ENCODE assay signal across 20 cellular contexts in genomic region chr11:124712392-124712791, GRCh38. TPM values are rescaled to one million over a fixed set of nuclear protein-coding genes. Genes with fewer than 3 reads are reported as not detected.
DNase-seq lines count a peak whose midpoint lies in the region; ATAC-seq and TF ChIP-seq lines count a peak whose summit lies in the region.
"Had no signal": no experiment of that assay in that cellular context is flagged by ENCODE, and none has a peak within 500 bp of the region (broad histone marks: within the 10 kb centered on the region; RNA-seq: fewer than 3 reads in every experiment).

No MANE protein-coding gene starts in this region.

- H3K4me3 ChIP-seq in PC-3 (ENCODE audit: low read length) (no peak overlapping the region), spleen (no peak overlapping the region)
- H3K4me3 ChIP-seq: BLaER1, GM23338 had no signal

- H3K27ac ChIP-seq in PC-3 (ENCODE audit: low read length) (no peak overlapping the region), spleen (no peak overlapping the region)
- H3K27ac ChIP-seq: BLaER1 had no signal

- no peak for TF ChIP-seq CTCF in PC-3 (conservative IDR thresholded peaks at IDR 0.05; ENCODE audit: low read depth, low read length)
- TF ChIP-seq CTCF in spleen (IDR thresholded peaks at IDR 0.05 in 8 of 11, conservative IDR thresholded peaks at IDR 0.05 in 3 of 11): no peak

- H3K27me3 ChIP-seq in PC-3 (ENCODE audit: low read length) (no peaks in the 10 kb centered on the region), spleen (replicated peaks in 1 of 7) (peaks cover 0 to 22% (median under 1%) of the 10 kb centered on the region in 7 donors)

- no peak overlapping the region for H2AFZ ChIP-seq in PC-3 (ENCODE audit: low read length)
- H2AFZ ChIP-seq: GM23338 had no signal

- POLR2A ChIA-PET in PC-3 (lab: Charles Lee; ENCODE audit: unreplicated experiment): no interaction called here

- H3K9me2 ChIP-seq in PC-3 (replicated peaks; ENCODE audit: low read length): 0 out of 2 replicates have a peak, but pooled peaks cover 4% of the 10 kb centered on the region

- H3K9me3 ChIP-seq in PC-3 (ENCODE audit: low read length) (no peaks in the 10 kb centered on the region), spleen (peaks cover 0 to 17% (median 13%) of the 10 kb centered on the region in 8 donors)

- WGBS in spleen, 5 donors: 84 to 91% (median 88%) methylated on average over 3 of the region's 3 CpGs

- ATAC-seq in PC-3: peak; percentile 65
- ATAC-seq in left colon: peak; percentile 99
- ATAC-seq: GM23338 had no signal

- H3K36me3 ChIP-seq in PC-3 (ENCODE audit: low read depth, low read length) (no peaks in the 10 kb centered on the region), spleen (no peaks in the 10 kb centered on the region)
- H3K36me3 ChIP-seq: BLaER1 had no signal

- intact Hi-C loops in PC-3 (cut with micrococcal nuclease): no loop called here
- intact Hi-C loops in left colon (cut with DNase I, micrococcal nuclease): no loop called here
- intact Hi-C loops in spleen (cut with DNase I; ENCODE audit: low total_unique reads): no loop called here

- no peak overlapping the region for H3K9ac ChIP-seq in PC-3 (ENCODE audit: low read length)
- H3K9ac ChIP-seq: BLaER1 had no signal

- H3F3A ChIP-seq in PC-3 (ENCODE audit: low read length, unreplicated experiment): no peaks in the 10 kb centered on the region

- H4K20me1 ChIP-seq in PC-3 (ENCODE audit: low read length): no peaks in the 10 kb centered on the region
- H4K20me1 ChIP-seq: BLaER1 had no signal

- DNase-seq in NCI-H748 (lab: John Stamatoyannopoulos, UW; ENCODE audit: unreplicated experiment) (peak; percentile 27), NCI-H748 treated with DMSO at 0.1 percent for 48 hours (lab: John Stamatoyannopoulos, UW) (no peak), PC-3 (peak; percentile 8), left colon (no peak), spleen (no peak), NCI-H1092 (lab: John Stamatoyannopoulos, UW) (no peak)
- no peak for DNase-seq in activated CD8-positive, alpha-beta memory T cell treated with anti-CD3 and anti-CD28 coated beads, Interleukin-2, amount 50 U/mL, for 4 hours
- DNase-seq: 8988T; CD4-positive, alpha-beta memory T cell; DMS153; DMS79; GDM1; HCEC 1CT; HFFc6 had no signal

- CTCF ChIA-PET in PC-3 (lab: Charles Lee): no interaction called here

- TF ChIP-seq POLR2A in spleen (IDR thresholded peaks at IDR 0.05): no peak

- BruUV-seq in PC-3 (replicated peaks; lab: Mats Ljungman, UMichigan): no TSS peak

- H3K4me2 ChIP-seq in PC-3 (ENCODE audit: low read length): no peak overlapping the region
- H3K4me2 ChIP-seq: BLaER1, GM23338 had no signal

- H3K79me2 ChIP-seq in PC-3 (ENCODE audit: low read length): no peaks in the 10 kb centered on the region

- H3K4me1 ChIP-seq in PC-3 (ENCODE audit: insufficient read depth, low read length) (peaks cover 1% of the 10 kb centered on the region), spleen (peaks cover 0 to 7% (median 2%) of the 10 kb centered on the region in 6 donors)

RNA-seq across cellular contexts. Expression of gene NRGN, which starts 27.4 kb away (rescaled TPM):
- 15.5 and 20.3 TPM in 2 replicates for total RNA-seq in PC-3 (2014; rRNA removed)
- total RNA-seq in left colon: 1 to 10 TPM; 1.8 to 2.5 TPM
- total RNA-seq in spleen: 10 to 100 TPM; 29.0 to 61.2 (median 46.5) TPM
- polyA plus RNA-seq in spleen: 10 to 100 TPM; 12.7 to 24.2 (median 15.9) TPM
- polyA plus RNA-seq: CD4-positive, alpha-beta memory T cell had no signal

RNA-seq across cellular contexts. Expression of gene SPA17, which starts 38.7 kb away (rescaled TPM):
- total RNA-seq in PC-3 (2014; rRNA removed) (14.0 and 16.5 TPM in 2 replicates), left colon (1 to 10 TPM; 7.4 to 8.7 TPM), spleen (1 to 10 TPM in 5 of 7 donors, under 1 TPM in 2; 0.34 to 2.6 (median 1.6) TPM)
- 1 to 10 TPM; 2.6 to 4.8 (median 3.6) TPM for polyA plus RNA-seq in spleen

RNA-seq across cellular contexts. Expression of gene SIAE, which starts 38.9 kb away (rescaled TPM):
- total RNA-seq in PC-3 (2014; rRNA removed) (12.8 and 17.6 TPM in 2 replicates), left colon (100 to 1,000 TPM; 207 to 293 TPM), spleen (10 to 100 TPM in 6 of 7 donors, 1 to 10 TPM in 1; 8.9 to 15.3 (median 14.0) TPM)
- 1 to 10 TPM; 4.7 to 6.5 (median 5.9) TPM for polyA plus RNA-seq in spleen

RNA-seq across cellular contexts. Expression of gene VSIG2, which starts 39.7 kb away (rescaled TPM):
- total RNA-seq in PC-3 (2014; rRNA removed) (not detected in 2 replicates), left colon (100 to 1,000 TPM; 176 to 228 TPM), spleen (1 to 10 TPM in 2 of 7 donors, under 1 TPM in 2, not detected in 3; 0.43 to 1.5 (median 1.0) TPM)
- polyA plus RNA-seq in spleen: 1 to 10 TPM in 2 of 3 donors, under 1 TPM in 1; 0.47 to 2.1 (median 2.0) TPM
- total RNA-seq: A673, Daoy, GM23338 had no signal
- polyA plus RNA-seq: AG04450, CD14-positive monocyte, GM23338 had no signal

RNA-seq across cellular contexts. Expression of gene ESAM, which starts 49.7 kb away (rescaled TPM):
- total RNA-seq in PC-3 (2014; rRNA removed): 10.4 and 10.8 TPM in 2 replicates
- total RNA-seq in left colon: 1 to 10 TPM; 8.6 to 9.6 TPM
- total RNA-seq in spleen: 10 to 100 TPM; 16.2 to 49.2 (median 29.2) TPM
- polyA plus RNA-seq in spleen: 10 to 100 TPM; 14.3 to 30.9 (median 18.0) TPM
- total RNA-seq: GM23338 had no signal

Comparison
In these comparisons a context has a peak if more than half of its experiments do, and no peak if none do; other contexts are left out.
1. DNase-seq: peak in NCI-H748 (single experiment) and PC-3 (single experiment); none in NCI-H748 treated with DMSO at 0.1 percent for 48 hours (single experiment), left colon (0 of 2), activated CD8-positive, alpha-beta memory T cell treated with anti-CD3 and anti-CD28 coated beads, Interleukin-2, amount 50 U/mL, for 4 hours (single experiment), spleen (single experiment) and NCI-H1092 (single experiment).
2. RNA of gene SIAE, which starts 38.9 kb away (total RNA-seq): 207 to 293 TPM in left colon; 12.8 to 17.6 TPM in PC-3 and 8.9 to 15.3 TPM in spleen; every median in the first group is over 10 times any median in the second.